In genomic region chr19:6056282-6056741, GRCh38 we compare ENCODE assay signal across 10 cellular contexts. TPM values are rescaled to one million over a fixed set of nuclear protein-coding genes. Genes with fewer than 3 reads are reported as not detected.
DNase-seq lines count a peak whose midpoint lies in the region; ATAC-seq and TF ChIP-seq lines count a peak whose summit lies in the region.
"Had no signal": no experiment of that assay in that cellular context is flagged by ENCODE, and none has a peak within 500 bp of the region (broad histone marks: within the 10 kb centered on the region; RNA-seq: fewer than 3 reads in every experiment).

No MANE protein-coding gene starts in this region.

- 53 to 63% methylated on average over 8 of the region's 8 CpGs for WGBS in esophagus, 2 donors

- intact Hi-C loops in uterus (cut with DNase I; ENCODE audit: low total_unique reads), result loop anchor here (5.0 kb wide), 1 partner anchor 51 kb away; no protein-coding TSS in a partner anchor

- H3K4me3 ChIP-seq in esophagus (ENCODE audit: low read depth in 1 of 2, low read length in 2 of 2) (no peak overlapping the region), neutrophil (ENCODE audit: low read depth in 1 of 2, low read length in 1 of 2) (peak overlapping the region; percentile 50 to 57), uterus (no peak overlapping the region)

- H3K27ac ChIP-seq in esophagus (ENCODE audit: low read depth in 2 of 2, low read length in 1 of 2), result peak overlapping the region; percentile 94 to 100
- H3K27ac ChIP-seq in neutrophil, result peak overlapping the region; percentile 94
- peak overlapping the region; percentile 93 to 95 for H3K27ac ChIP-seq in uterus

- TF ChIP-seq CTCF in neutrophil (IDR thresholded peaks at IDR 0.05) (no peak), uterus (IDR thresholded peaks at IDR 0.05) (no peak)

- H3K9me3 ChIP-seq in esophagus (ENCODE audit: control insufficient read depth in 2 of 2, insufficient read depth in 1 of 2, low read depth in 1 of 2, low read length in 1 of 2) (no peaks in the 10 kb centered on the region), neutrophil (no peaks in the 10 kb centered on the region), uterus (no peaks in the 10 kb centered on the region)

- ATAC-seq in GM21528 (IDR thresholded peaks at IDR 0.05; ENCODE audit: low FRiP score, unreplicated experiment) (no peak), HG03457 (IDR thresholded peaks at IDR 0.05; ENCODE audit: unreplicated experiment) (no peak)

- H3K36me3 ChIP-seq in esophagus (ENCODE audit: control insufficient read depth in 2 of 2, insufficient read depth in 2 of 2, low read length in 1 of 2), result no peaks in the 10 kb centered on the region
- H3K36me3 ChIP-seq in neutrophil, result no peaks in the 10 kb centered on the region
- no peaks in the 10 kb centered on the region for H3K36me3 ChIP-seq in uterus

- no peak for TF ChIP-seq POLR2A in uterus (IDR thresholded peaks at IDR 0.05)

- H3K4me1 ChIP-seq in esophagus (ENCODE audit: control insufficient read depth in 2 of 2, insufficient read depth in 2 of 2, low read length in 1 of 2), result peaks cover 0 to 18% of the 10 kb centered on the region in 2 donors
- peaks cover 53 to 55% of the 10 kb centered on the region in 2 experiments for H3K4me1 ChIP-seq in neutrophil (ENCODE audit: control insufficient read depth in 1 of 2, insufficient read depth in 1 of 2, low read depth in 1 of 2, low read length in 1 of 2)
- peaks cover 30 to 31% of the 10 kb centered on the region in 2 donors for H3K4me1 ChIP-seq in uterus

- H3K27me3 ChIP-seq in esophagus (ENCODE audit: control insufficient read depth in 1 of 2, insufficient read depth in 2 of 2, low read length in 2 of 2), result no peaks in the 10 kb centered on the region
- H3K27me3 ChIP-seq in neutrophil, result no peaks in the 10 kb centered on the region
- H3K27me3 ChIP-seq in uterus, result no peaks in the 10 kb centered on the region

- DNase-seq in activated CD8-positive, alpha-beta memory T cell treated with anti-CD3 and anti-CD28 coated beads for 24 hours, result peak; percentile 37
- no peak for DNase-seq in activated CD8-positive, alpha-beta memory T cell treated with anti-CD3 and anti-CD28 coated beads, Interleukin-2, amount 50 U/mL, for 4 hours
- DNase-seq in uterus, result peak in 1 of 2 donors; percentile 31
- no peak for DNase-seq in DMS114 treated with DMSO at 0.1 percent for 48 hours (lab: John Stamatoyannopoulos, UW; ENCODE audit: unreplicated experiment)
- DNase-seq: effector CD8-positive, alpha-beta T cell; NCI-H1436 treated with DMSO at 0.1 percent for 48 hours had no signal

RNA-seq across cellular contexts. Expression of gene RFX2, which starts 54.0 kb away (rescaled TPM):
- 1 to 10 TPM; 5.3 to 8.8 TPM for polyA plus RNA-seq in esophagus
- 10 to 100 TPM; 10.5 to 77.9 (median 22.8) TPM for total RNA-seq in uterus

Comparison
In these comparisons a context has a peak if more than half of its experiments do, and no peak if none do; other contexts are left out.
1. H3K4me3 ChIP-seq: peak in neutrophil (2 of 2); none in esophagus (0 of 2) and uterus (0 of 2).
2. Peak in every context shown above with its lines, with median percentiles within 50 percentile points of each other: H3K27ac ChIP-seq.